In genomic region chr19:42075364-42075615, GRCh38 we compare ENCODE assay signal across 8 cellular contexts. TPM values are rescaled to one million over a fixed set of nuclear protein-coding genes. Genes with fewer than 3 reads are reported as not detected.
DNase-seq lines count a peak whose midpoint lies in the region; ATAC-seq, FAIRE-seq and TF ChIP-seq lines count a peak whose summit lies in the region.

No MANE protein-coding gene starts in this region.

- H3K9me3 Mint-ChIP-seq in CD4-positive, alpha-beta memory T cell: peaks cover 0 to 2% (median 0%) of the 10 kb centered on the region in 8 donors

- H3K27me3 Mint-ChIP-seq in CD4-positive, alpha-beta memory T cell: no peaks in the 10 kb centered on the region

- no peak for FAIRE-seq in bronchial epithelial cell (lab: Jason Lieb, UNC)

- peaks cover 7 to 31% of the 10 kb centered on the region in 2 donors for H3K36me3 Mint-ChIP-seq in CD4-positive, alpha-beta memory T cell

- peak overlapping the region; percentile 97 to 100 (median 100) for H3K27ac Mint-ChIP-seq in CD4-positive, alpha-beta memory T cell

- H3K27me3 ChIP-seq in CD4-positive, alpha-beta memory T cell (ENCODE audit: insufficient read depth, low read length): no peaks in the 10 kb centered on the region
- no peaks in the 10 kb centered on the region for H3K27me3 ChIP-seq in bronchial epithelial cell (ENCODE audit: control insufficient read depth, insufficient read depth, low read length)

- H3K4me3 Mint-ChIP-seq in CD4-positive, alpha-beta memory T cell: peak overlapping the region; percentile 92 to 100 (median 98)

- H3K27ac ChIP-seq in CD4-positive, alpha-beta memory T cell (ENCODE audit: low read depth, low read length): peak overlapping the region; percentile 95
- H3K27ac ChIP-seq in mesodermal cell (ENCODE audit: low read depth, low read length, severe bottlenecking): peak overlapping the region; percentile 97

- H3K36me3 ChIP-seq in CD4-positive, alpha-beta memory T cell (ENCODE audit: insufficient read depth, low read length): peaks cover 17% of the 10 kb centered on the region
- H3K36me3 ChIP-seq in bronchial epithelial cell (ENCODE audit: control insufficient read depth, insufficient read depth, low read length): peaks cover 17% of the 10 kb centered on the region
- H3K36me3 ChIP-seq in mesodermal cell (ENCODE audit: control insufficient read depth, insufficient read depth, low read length): peaks cover 28% of the 10 kb centered on the region

- intact Hi-C loops in CD4-positive, alpha-beta memory T cell (cut with micrococcal nuclease): loop anchor here (1.0 to 5.0 kb wide), 3 partner anchors 142 to 347 kb away; partner anchors contain the start of genes DEDD2 and RPS19

- H3K4me1 Mint-ChIP-seq in CD4-positive, alpha-beta memory T cell: peaks cover 29 to 38% (median 34%) of the 10 kb centered on the region in 4 donors

- POLR2A ChIA-PET in CD4-positive, alpha-beta memory T cell (lab: Charles Lee; ENCODE audit: partially characterized antibody): no interaction called here

- no peaks in the 10 kb centered on the region for H3K9me3 ChIP-seq in CD4-positive, alpha-beta memory T cell (ENCODE audit: control insufficient read depth in 1 of 2, low read length in 2 of 2)
- no peaks in the 10 kb centered on the region for H3K9me3 ChIP-seq in mesodermal cell (ENCODE audit: control insufficient read depth, low read length)

- no peak for TF ChIP-seq CTCF in bronchial epithelial cell (IDR thresholded peaks at IDR 0.05; ENCODE audit: insufficient read depth, low read length, severe bottlenecking)

- CTCF ChIA-PET in CD4-positive, alpha-beta memory T cell (lab: Charles Lee; ENCODE audit: partially characterized antibody): no interaction called here

- ATAC-seq in HG02798 (IDR thresholded peaks at IDR 0.05; ENCODE audit: poor library complexity, unreplicated experiment): no peak

- WGBS in mesodermal cell (ENCODE audit: insufficient coverage in 2 of 2), 2 experiments: 18 to 34% methylated on average over 3 of the region's 3 CpGs

- H3K4me3 ChIP-seq in CD4-positive, alpha-beta memory T cell (ENCODE audit: low read length in 2 of 2): peak overlapping the region; percentile 66 to 86
- H3K4me3 ChIP-seq in bronchial epithelial cell (ENCODE audit: low read depth, low read length) (peak overlapping the region; percentile 88), mesodermal cell (ENCODE audit: extremely low read depth, insufficient read depth, low read length, poor library complexity, severe bottlenecking) (peak overlapping the region; percentile 91)

- no peak for DNase-seq in CD4-positive, alpha-beta memory T cell
- DNase-seq in HuH-7.5 (ENCODE audit: low spot score) (peak; percentile 64), bronchial epithelial cell (ENCODE audit: low read depth) (peak; percentile 28), NCI-H345 treated with DMSO at 0.1 percent for 48 hours (lab: John Stamatoyannopoulos, UW; ENCODE audit: unreplicated experiment) (no peak), activated gamma-delta T cell treated with Interleukin-2 at 50 U/mL for 16 hours (no peak)
- DNase-seq in stimulated activated CD4-positive, alpha-beta T cell treated with anti-CD3 and anti-CD28 coated beads, Interleukin-15, amount 100 ng/mL, for 24 hours: no peak

- peaks cover 24% of the 10 kb centered on the region for H3K4me1 ChIP-seq in CD4-positive, alpha-beta memory T cell (ENCODE audit: insufficient read depth, low read length)
- peaks cover 34% of the 10 kb centered on the region for H3K4me1 ChIP-seq in mesodermal cell (ENCODE audit: control insufficient read depth, insufficient read depth, low read length, poor library complexity, severe bottlenecking)

RNA-seq across cellular contexts. Expression of gene ZNF574, which starts 0.7 kb away (rescaled TPM):
- total RNA-seq in CD4-positive, alpha-beta memory T cell: 10 to 100 TPM; 25.1 to 26.0 TPM
- 10 to 100 TPM; 14.8 to 24.6 TPM for polyA plus RNA-seq in CD4-positive, alpha-beta memory T cell
- 7.1 and 7.4 TPM in 2 replicates for total RNA-seq in bronchial epithelial cell
- 18.0 TPM for polyA plus RNA-seq in mesodermal cell (2013, experiment 1 of 2)
- polyA plus RNA-seq in mesodermal cell (2013, experiment 2 of 2): 13.7 TPM

RNA-seq across cellular contexts. Expression of gene GRIK5, which starts 5.3 kb away (rescaled TPM):
- under 1 TPM; 0.12 to 0.17 TPM for total RNA-seq in CD4-positive, alpha-beta memory T cell
- not detected for polyA plus RNA-seq in CD4-positive, alpha-beta memory T cell
- total RNA-seq in bronchial epithelial cell: under 0.01 TPM in 2 replicates
- 11.4 TPM for polyA plus RNA-seq in mesodermal cell (2013, experiment 1 of 2)
- 8.2 TPM for polyA plus RNA-seq in mesodermal cell (2013, experiment 2 of 2)

RNA-seq across cellular contexts. Expression of gene POU2F2, which starts 57.0 kb away (rescaled TPM):
- total RNA-seq in CD4-positive, alpha-beta memory T cell: 10 to 100 TPM; 68.5 to 69.3 TPM
- 10 to 100 TPM in 1 of 2 donors, 1 to 10 TPM in 1; 3.1 to 22.7 TPM for polyA plus RNA-seq in CD4-positive, alpha-beta memory T cell
- total RNA-seq in bronchial epithelial cell: 0.26 and 0.53 TPM in 2 replicates
- 9.0 TPM for polyA plus RNA-seq in mesodermal cell (2013, experiment 1 of 2)
- 4.9 TPM for polyA plus RNA-seq in mesodermal cell (2013, experiment 2 of 2)

Comparison
In these comparisons a context has a peak if more than half of its experiments do, and no peak if none do; other contexts are left out.
1. DNase-seq: peak in HuH-7.5 (single experiment) and bronchial epithelial cell (single experiment); none in CD4-positive, alpha-beta memory T cell (0 of 5), stimulated activated CD4-positive, alpha-beta T cell treated with anti-CD3 and anti-CD28 coated beads, Interleukin-15, amount 100 ng/mL, for 24 hours (single experiment), NCI-H345 treated with DMSO at 0.1 percent for 48 hours (single experiment) and activated gamma-delta T cell treated with Interleukin-2 at 50 U/mL for 16 hours (single experiment).
2. RNA of gene POU2F2, which starts 57.0 kb away (total RNA-seq): 68.5 to 69.3 TPM in CD4-positive, alpha-beta memory T cell; 0.26 to 0.53 TPM in bronchial epithelial cell; every median in the first group is over 10 times any median in the second.
3. Peak in every context shown above with its lines, with median percentiles within 50 percentile points of each other: H3K4me3 ChIP-seq.